Comparison of ENCODE assay signal across 8 cellular contexts in genomic region chr12:76455582-76456345, GRCh38.
A peak's percentile ranks its signal among the peaks of the same experiment; 100 is the strongest.
DNase-seq lines count a peak whose midpoint lies in the region; ATAC-seq and TF ChIP-seq lines count a peak whose summit lies in the region.

No MANE protein-coding gene starts in this region.

- CTCF ChIA-PET in activated CD4-positive, alpha-beta memory T cell treated with anti-CD3 and anti-CD28 coated beads for 36 hours (lab: Charles Lee) = interaction anchor here (0.6 to 2.2 kb wide), 22 partner anchors 11 to 1487 kb away, joined by 3 to 10 read pairs (median 4); partner anchors contain the start of gene BBS10

- no peaks in the 10 kb centered on the region; the same call in 1 of the 2 replicates for H3K36me3 ChIP-seq in DOHH2 (ENCODE audit: control insufficient read depth, low read length)

- H3K9me3 Mint-ChIP-seq in activated CD4-positive, alpha-beta memory T cell treated with anti-CD3 and anti-CD28 coated beads for 36 hours = no peaks in the 10 kb centered on the region

- no peak overlapping the region for H3K27ac ChIP-seq in DOHH2 (ENCODE audit: low read depth, low read length)
- H3K27ac ChIP-seq in coronary artery = no peak overlapping the region

- H3K4me3 ChIP-seq in DOHH2 (ENCODE audit: low read length) = no peak overlapping the region
- no peak overlapping the region for H3K4me3 ChIP-seq in coronary artery

- peaks cover 8% of the 10 kb centered on the region for H3K4me1 ChIP-seq in DOHH2 (ENCODE audit: control insufficient read depth, low read length)

- H3F3A ChIP-seq in DOHH2 (ENCODE audit: control insufficient read depth, insufficient read depth) = peaks cover 5% of the 10 kb centered on the region; the same call in 1 of the 2 replicates

- no peak overlapping the region for H3K27ac Mint-ChIP-seq in activated CD4-positive, alpha-beta memory T cell treated with anti-CD3 and anti-CD28 coated beads for 36 hours

- no peaks in the 10 kb centered on the region for H3K79me2 ChIP-seq in DOHH2 (ENCODE audit: control insufficient read depth, low read length)

- POLR2A ChIA-PET in activated CD4-positive, alpha-beta memory T cell treated with anti-CD3 and anti-CD28 coated beads for 36 hours (lab: Charles Lee) = interaction anchor here (0.6 to 2.0 kb wide), 3 partner anchors 24 to 107 kb away, joined by 3 to 6 read pairs (median 3); no protein-coding TSS in a partner anchor

- ATAC-seq in GM19351 (IDR thresholded peaks at IDR 0.05; ENCODE audit: unreplicated experiment) = peak; percentile 97
- peak; percentile 97 for ATAC-seq in HG03175 (IDR thresholded peaks at IDR 0.05; ENCODE audit: unreplicated experiment)

- no peaks in the 10 kb centered on the region for H4K20me1 ChIP-seq in DOHH2 (ENCODE audit: control insufficient read depth, insufficient read depth, low read depth, low read length)

- no peaks in the 10 kb centered on the region for H3K9me2 ChIP-seq in DOHH2 (replicated peaks; ENCODE audit: control insufficient read depth, low read length)

- H3K4me2 ChIP-seq in DOHH2 (ENCODE audit: low read length) = no peak overlapping the region

- TF ChIP-seq CTCF in DOHH2 (IDR thresholded peaks at IDR 0.05; ENCODE audit: low read depth, low read length, poor library complexity, severe bottlenecking) (peak; percentile 62), coronary artery (IDR thresholded peaks at IDR 0.05) (no peak)

- peaks cover 2% of the 10 kb centered on the region for H3K36me3 Mint-ChIP-seq in activated CD4-positive, alpha-beta memory T cell treated with anti-CD3 and anti-CD28 coated beads for 36 hours

- DNase-seq in NCI-H2196 treated with DMSO at 0.1 percent for 48 hours (lab: John Stamatoyannopoulos, UW; ENCODE audit: unreplicated experiment) = peak; percentile 43
- peak; percentile 24 for DNase-seq in activated CD4-positive, alpha-beta memory T cell treated with anti-CD3 and anti-CD28 coated beads for 36 hours
- DNase-seq in globus pallidus (ENCODE audit: low spot score) = peak; percentile 14
- DNase-seq in putamen (ENCODE audit: low spot score) = peak; percentile 37
- no peak for DNase-seq in coronary artery (ENCODE audit: low spot score)

- peaks cover 20% of the 10 kb centered on the region for H3K4me1 Mint-ChIP-seq in activated CD4-positive, alpha-beta memory T cell treated with anti-CD3 and anti-CD28 coated beads for 36 hours (ENCODE audit: low read depth)

- intact Hi-C loops in activated CD4-positive, alpha-beta memory T cell treated with anti-CD3 and anti-CD28 coated beads for 36 hours (cut with micrococcal nuclease) = loop anchor here (1.0 to 10.0 kb wide), 10 partner anchors 11 to 968 kb away; partner anchors contain the start of genes NAP1L1 and OSBPL8

- no peaks in the 10 kb centered on the region for H3K9me3 ChIP-seq in DOHH2 (ENCODE audit: control insufficient read depth, insufficient read depth, low read length)

- no peaks in the 10 kb centered on the region for H3K27me3 Mint-ChIP-seq in activated CD4-positive, alpha-beta memory T cell treated with anti-CD3 and anti-CD28 coated beads for 36 hours

- no peak overlapping the region for H3K4me3 Mint-ChIP-seq in activated CD4-positive, alpha-beta memory T cell treated with anti-CD3 and anti-CD28 coated beads for 36 hours

- no peaks in the 10 kb centered on the region for H3K27me3 ChIP-seq in DOHH2 (ENCODE audit: control insufficient read depth, low read length)
